Comparison of ENCODE assay signal across 8 cellular contexts in genomic region chr15:31215490-31216209, GRCh38.
DNase-seq lines count a peak whose midpoint lies in the region; ATAC-seq and TF ChIP-seq lines count a peak whose summit lies in the region.

No MANE protein-coding gene starts in this region.

- H3K4ac ChIP-seq in neuronal stem cell (ENCODE audit: low read length): no peak overlapping the region

- H3K18ac ChIP-seq in neuronal stem cell (ENCODE audit: low read length): peak overlapping the region; percentile 94

- H3K9me3 ChIP-seq in HUES6 (ENCODE audit: control insufficient read depth, insufficient read depth, low read depth, low read length): peaks cover 9% of the 10 kb centered on the region
- no peaks in the 10 kb centered on the region for H3K9me3 ChIP-seq in RWPE2 (ENCODE audit: severe bottlenecking)
- peaks cover 0 to 2% of the 10 kb centered on the region in 2 donors for H3K9me3 ChIP-seq in neuronal stem cell (replicated peaks in 1 of 2; ENCODE audit: control insufficient read depth in 2 of 2, insufficient read depth in 1 of 2, low read depth in 1 of 2, low read length in 2 of 2)
- H3K9me3 ChIP-seq in subcutaneous abdominal adipose tissue (ENCODE audit: control insufficient read depth in 5 of 5, low read length in 5 of 5): peaks cover 0 to 7% (median 2%) of the 10 kb centered on the region in 5 donors

- H3K4me1 ChIP-seq in HUES6 (ENCODE audit: control insufficient read depth, insufficient read depth, low read length) (peaks cover 11% of the 10 kb centered on the region), RWPE2 (ENCODE audit: insufficient read depth, poor library complexity, severe bottlenecking) (peaks cover 14% of the 10 kb centered on the region), neuronal stem cell (ENCODE audit: control insufficient read depth in 2 of 2, insufficient read depth in 1 of 2, low read depth in 1 of 2, low read length in 2 of 2) (peaks cover 4 to 7% of the 10 kb centered on the region in 2 donors), subcutaneous abdominal adipose tissue (ENCODE audit: control insufficient read depth in 5 of 5, insufficient read depth in 5 of 5, low read length in 5 of 5) (peaks cover 2 to 40% (median 37%) of the 10 kb centered on the region in 5 donors)

- no peak overlapping the region for H2BK12ac ChIP-seq in neuronal stem cell (ENCODE audit: low read length)

- H3K36me3 ChIP-seq in HUES6 (ENCODE audit: control insufficient read depth, insufficient read depth, low read length) (no peaks in the 10 kb centered on the region), RWPE2 (ENCODE audit: low read depth) (no peaks in the 10 kb centered on the region), neuronal stem cell (replicated peaks in 1 of 2; ENCODE audit: control insufficient read depth in 2 of 2, insufficient read depth in 2 of 2, low read length in 2 of 2) (no peaks in the 10 kb centered on the region), subcutaneous abdominal adipose tissue (ENCODE audit: control insufficient read depth in 5 of 5, insufficient read depth in 5 of 5, low read length in 5 of 5) (no peaks in the 10 kb centered on the region)

- ATAC-seq in GM21390 (IDR thresholded peaks at IDR 0.05; ENCODE audit: unreplicated experiment): peak; percentile 66
- ATAC-seq in RWPE2 (ENCODE audit: low read depth): peak; percentile 69

- H4K91ac ChIP-seq in neuronal stem cell (ENCODE audit: low read depth, low read length, poor library complexity): no peak overlapping the region

- H3K14ac ChIP-seq in neuronal stem cell (ENCODE audit: low read length): no peak overlapping the region

- H4K8ac ChIP-seq in neuronal stem cell (ENCODE audit: low read depth, low read length): peak overlapping the region; percentile 97

- H3K79me1 ChIP-seq in neuronal stem cell (ENCODE audit: low read depth, low read length): no peaks in the 10 kb centered on the region

- H2BK120ac ChIP-seq in neuronal stem cell (ENCODE audit: low read depth, low read length): peak overlapping the region; percentile 75

- H3K9ac ChIP-seq in HUES6 (ENCODE audit: low read length) (peak overlapping the region; percentile 50), neuronal stem cell (ENCODE audit: low read depth, low read length, poor library complexity) (peak overlapping the region; percentile 92), subcutaneous abdominal adipose tissue (ENCODE audit: low read length in 5 of 5) (peak overlapping the region in 4 of 5 donors; percentile 30 to 70 (median 66))

- H3K4me2 ChIP-seq in neuronal stem cell (ENCODE audit: insufficient read depth, low read length, poor library complexity, severe bottlenecking): peak overlapping the region; percentile 95

- peak overlapping the region; percentile 9 for H2AK5ac ChIP-seq in neuronal stem cell (ENCODE audit: low read depth, low read length)

- peak; percentile 95 for TF ChIP-seq CTCF in RWPE2 (IDR thresholded peaks at IDR 0.05; ENCODE audit: poor library complexity, severe bottlenecking)
- TF ChIP-seq CTCF in foreskin fibroblast (IDR thresholded peaks at IDR 0.05; ENCODE audit: low read depth, low read length): peak; percentile 68

- no CpG with 5 or more reads among the region's 75 CpGs for WGBS in neuronal stem cell (ENCODE audit: extremely low coverage in 2 of 2, insufficient read length in 2 of 2, insufficient replicate concordance in 1 of 2), 2 donors

- H3K4me3 ChIP-seq in HUES6 (ENCODE audit: low read depth, low read length) (peak overlapping the region; percentile 60), RWPE2 (ENCODE audit: severe bottlenecking) (peak overlapping the region; percentile 33), foreskin fibroblast (ENCODE audit: low read depth in 1 of 2, low read length in 2 of 2) (peak overlapping the region; percentile 45 to 51), neuronal stem cell (ENCODE audit: low read length in 2 of 2) (peak overlapping the region; percentile 35 to 82), subcutaneous abdominal adipose tissue (ENCODE audit: low read depth in 1 of 5, low read length in 5 of 5) (peak overlapping the region in 4 of 5 donors; percentile 32 to 65 (median 60))

- H2BK15ac ChIP-seq in neuronal stem cell (ENCODE audit: low read length): peak overlapping the region; percentile 84

- peak overlapping the region; percentile 69 for H3K23ac ChIP-seq in neuronal stem cell (ENCODE audit: low read depth, low read length, poor library complexity)

- no peak overlapping the region for H2BK5ac ChIP-seq in neuronal stem cell (ENCODE audit: low read length)

- H2AFZ ChIP-seq in neuronal stem cell (ENCODE audit: low read length): peak overlapping the region; percentile 93

- H3K27ac ChIP-seq in HUES6 (ENCODE audit: low read depth, low read length) (0 out of 2 replicates have a peak overlapping the region, but pooled peaks have one; percentile 8), RWPE2 (ENCODE audit: poor library complexity, severe bottlenecking) (peak overlapping the region; percentile 74), neuronal stem cell (replicated peaks; ENCODE audit: low read length) (no peak overlapping the region), subcutaneous abdominal adipose tissue (ENCODE audit: low read depth, low read length) (peak overlapping the region; percentile 82)

- H3K27me3 ChIP-seq in HUES6 (ENCODE audit: control insufficient read depth, insufficient read depth, low read length): no peaks in the 10 kb centered on the region
- H3K27me3 ChIP-seq in RWPE2 (ENCODE audit: insufficient read depth, poor library complexity, severe bottlenecking): no peaks in the 10 kb centered on the region
- peaks cover 0 to 36% (median 6%) of the 10 kb centered on the region in 3 experiments for H3K27me3 ChIP-seq in neuronal stem cell (ENCODE audit: control insufficient read depth in 3 of 3, insufficient read depth in 3 of 3, low read depth in 1 of 3, low read length in 3 of 3)
- no peaks in the 10 kb centered on the region for H3K27me3 ChIP-seq in subcutaneous abdominal adipose tissue (ENCODE audit: control insufficient read depth in 5 of 5, insufficient read depth in 4 of 5, low read length in 5 of 5)

- DNase-seq in DMS114 treated with DMSO at 0.1 percent for 48 hours (lab: John Stamatoyannopoulos, UW; ENCODE audit: unreplicated experiment) (peak; percentile 20), RWPE2 (ENCODE audit: low spot score) (peak; percentile 85), foreskin fibroblast (peak; percentile 42 to 87), neuronal stem cell (ENCODE audit: low spot score) (peak; percentile 59)
- DNase-seq in activated effector memory CD4-positive, alpha-beta T cell treated with anti-CD3 and anti-CD28 coated beads, Interleukin-2, amount 50 U/mL, for 16 hours: peak; percentile 93

Comparison
In these comparisons a context has a peak if more than half of its experiments do, and no peak if none do; other contexts are left out.
1. DNase-seq: peak in every context shown above with its lines; median percentile 93 in activated effector memory CD4-positive, alpha-beta T cell treated with anti-CD3 and anti-CD28 coated beads, Interleukin-2, amount 50 U/mL, for 16 hours; 85 in RWPE2; 64 in foreskin fibroblast; 59 in neuronal stem cell; 20 in DMS114 treated with DMSO at 0.1 percent for 48 hours.